In the genomic region with DNA sequence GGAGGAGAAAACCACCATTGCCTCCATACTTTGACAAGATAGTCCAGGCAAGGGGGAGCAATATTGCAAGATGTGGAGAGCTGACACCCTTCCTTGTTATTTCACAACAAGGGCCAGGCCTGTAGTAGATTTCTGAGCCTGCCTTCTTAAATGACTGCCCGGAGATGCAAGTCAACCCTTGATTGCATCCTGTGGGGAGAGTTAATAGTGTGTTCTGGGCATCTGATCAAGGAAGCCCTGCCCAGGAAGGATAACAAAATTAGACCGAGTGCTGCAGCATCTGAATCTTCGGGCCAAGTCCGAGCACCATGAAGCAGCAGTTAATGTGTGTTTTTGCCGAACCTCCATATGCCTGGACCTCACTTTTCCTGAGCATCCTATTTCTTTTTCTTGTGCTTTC, we compare ENCODE assay signal across 33 cellular contexts.
"Had no signal": no experiment of that assay in that cellular context is flagged by ENCODE, and none has a peak within 500 bp of the region (broad histone marks: within the 10 kb centered on the region; RNA-seq: fewer than 3 reads in every experiment).

No MANE protein-coding gene starts in this region.

- H3K27ac ChIP-seq: esophagus squamous epithelium, gastrocnemius medialis, heart right ventricle, left lung, neutrophil, parathyroid adenoma, prostate gland, right atrium auricular region, thyroid gland had no signal

- H3K27me3 ChIP-seq: dorsolateral prefrontal cortex, gastrocnemius medialis, left lung, neutrophil, right atrium auricular region, thyroid gland had no signal

- H2AFZ ChIP-seq: parathyroid adenoma had no signal

- H3K9ac ChIP-seq: parathyroid adenoma had no signal

- H3K27me3 Mint-ChIP-seq: stimulated activated naive CD8-positive, alpha-beta T cell treated with anti-CD3 and anti-CD28 coated beads, Interleukin-15, amount 100 ng/mL, for 72 hours; type B pancreatic cell had no signal

- FAIRE-seq: colon, endothelial cell of umbilical vein, islet of Langerhans had no signal

- H3K36me3 Mint-ChIP-seq: mesothelial cell of epicardium; naive B cell; natural killer cell treated with Interleukin-12 subunit alpha and Interleukin-12 subunit beta and Interleukin-15 and Interleukin-18, amount 100 ng/mL, for 72 hours; type B pancreatic cell had no signal

- H3K79me2 ChIP-seq: parathyroid adenoma had no signal

- DNase-seq: effector CD4-positive, alpha-beta T cell; endodermal cell; esophagus squamous epithelium; foreskin fibroblast; gastrocnemius medialis; heart right ventricle; hippocampal formation; left cardiac atrium; left lung; mesenchymal stem cell; mucosa of descending colon; naive B cell; stimulated activated CD4-positive, alpha-beta T cell treated with anti-CD3 and anti-CD28 coated beads, Interleukin-12 subunit alpha, Interleukin-12 subunit beta, amount 100 ng/mL, for 4 hours; stimulated activated CD4-positive, alpha-beta T cell treated with anti-CD3 and anti-CD28 coated beads, Interleukin-1b, Interleukin-23, amount 100 ng/mL, for 48 hours; stimulated activated CD4-positive, alpha-beta T cell treated with anti-CD3 and anti-CD28 coated beads, Interleukin-4, amount 100 ng/mL, for 1 hour; stimulated activated CD8-positive, alpha-beta memory T cell treated with anti-CD3 and anti-CD28 coated beads, Interleukin-4, amount 100 ng/mL, for 48 hours; stimulated activated naive CD4-positive, alpha-beta T cell; stimulated activated naive CD8-positive, alpha-beta T cell treated with anti-CD3 and anti-CD28 coated beads, Interleukin-15, amount 100 ng/mL, for 72 hours; thyroid gland had no signal

- H3K9me3 ChIP-seq: esophagus squamous epithelium, gastrocnemius medialis, left lung, mucosa of descending colon, neutrophil, prostate gland, right atrium auricular region, thyroid gland had no signal

- H3K4me1 ChIP-seq: esophagus squamous epithelium, gastrocnemius medialis, heart right ventricle, left lung, parathyroid adenoma, prostate gland, right atrium auricular region, thyroid gland had no signal

- H3K9me3 Mint-ChIP-seq: central memory CD8-positive, alpha-beta T cell; natural killer cell treated with Interleukin-12 subunit alpha and Interleukin-12 subunit beta and Interleukin-15 and Interleukin-18, amount 100 ng/mL, for 72 hours; neural crest cell; stimulated activated naive CD8-positive, alpha-beta T cell treated with anti-CD3 and anti-CD28 coated beads, Interleukin-15, amount 100 ng/mL, for 72 hours; type B pancreatic cell had no signal

- H3K4me3 Mint-ChIP-seq: central memory CD8-positive, alpha-beta T cell; endodermal cell; mesothelial cell of epicardium; naive B cell; natural killer cell treated with Interleukin-12 subunit alpha and Interleukin-12 subunit beta and Interleukin-15 and Interleukin-18, amount 100 ng/mL, for 72 hours; neural crest cell; stimulated activated naive CD8-positive, alpha-beta T cell treated with anti-CD3 and anti-CD28 coated beads, Interleukin-15, amount 100 ng/mL, for 72 hours; type B pancreatic cell had no signal

- H3K27ac Mint-ChIP-seq: endodermal cell; mesothelial cell of epicardium; natural killer cell treated with Interleukin-12 subunit alpha and Interleukin-12 subunit beta and Interleukin-15 and Interleukin-18, amount 100 ng/mL, for 72 hours; stimulated activated naive CD8-positive, alpha-beta T cell treated with anti-CD3 and anti-CD28 coated beads, Interleukin-15, amount 100 ng/mL, for 72 hours; type B pancreatic cell had no signal

- H3K4me1 Mint-ChIP-seq: central memory CD8-positive, alpha-beta T cell; endodermal cell; mesothelial cell of epicardium; naive B cell; stimulated activated naive CD8-positive, alpha-beta T cell treated with anti-CD3 and anti-CD28 coated beads, Interleukin-15, amount 100 ng/mL, for 72 hours had no signal

- H3K4me2 ChIP-seq: smooth muscle cell had no signal
